23 cellular contexts compared by ENCODE assay signal in the genomic region with DNA sequence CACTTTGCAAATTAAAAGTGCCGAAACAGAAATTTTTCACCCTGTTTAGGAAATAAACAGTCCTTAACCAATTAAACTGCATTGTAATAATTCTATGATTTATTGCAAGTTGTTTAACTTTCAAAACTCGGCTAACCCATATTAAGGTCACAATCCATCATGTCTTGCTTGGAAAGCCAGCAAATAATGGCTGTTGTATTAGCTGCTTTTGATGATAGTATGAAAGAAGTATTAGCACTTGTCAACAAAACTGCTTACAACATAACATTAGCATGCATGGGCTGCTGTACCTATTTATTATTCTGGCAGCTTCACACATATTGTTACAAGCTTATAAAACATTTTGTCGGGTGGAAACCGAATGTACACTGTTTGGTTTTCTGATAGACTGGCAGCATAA.
"Had no signal": no experiment of that assay in that cellular context is flagged by ENCODE, and none has a peak within 500 bp of the region (broad histone marks: within the 10 kb centered on the region; RNA-seq: fewer than 3 reads in every experiment).

No MANE protein-coding gene starts in this region.

- H3K36me3 ChIP-seq: brain microvascular endothelial cell, gastroesophageal sphincter, heart left ventricle, lower lobe of right lung, sigmoid colon, upper lobe of left lung had no signal

- H3K27ac ChIP-seq: brain microvascular endothelial cell, heart left ventricle, lower lobe of right lung, upper lobe of left lung had no signal

- DNase-seq: activated CD4-positive, alpha-beta T cell treated with anti-CD3 and anti-CD28 coated beads, Interleukin-2, amount 10 ng/mL, durations not matched to agents 7 days and 5 days; activated CD4-positive, CD25-positive, alpha-beta regulatory T cell treated with anti-CD3 and anti-CD28 coated beads, Interleukin-2, amount 50 U/mL, for 72 hours; activated CD8-positive, alpha-beta memory T cell treated with anti-CD3 and anti-CD28 coated beads, Interleukin-2, amount 10 ng/mL, durations not matched to agents 7 days and 5 days; activated CD8-positive, alpha-beta T cell treated with anti-CD3 and anti-CD28 coated beads for 36 hours; activated gamma-delta T cell; activated naive CD4-positive, alpha-beta T cell treated with anti-CD3 and anti-CD28 coated beads, Interleukin-2, amount 50 U/mL, for 16 hours; activated naive CD8-positive, alpha-beta T cell treated with anti-CD3 and anti-CD28 coated beads, Interleukin-2, amount 50 U/mL, for 24 hours; activated T-cell treated with anti-CD3 and anti-CD28 coated beads for 4 hours; brain microvascular endothelial cell; caudate nucleus; dermis blood vessel endothelial cell; effector CD8-positive, alpha-beta T cell; heart left ventricle; lower lobe of right lung; naive B cell; sigmoid colon; stimulated activated CD4-positive, alpha-beta T cell treated with anti-CD3 and anti-CD28 coated beads, Interleukin-2, amount 100 ng/mL, for 48 hours; stimulated activated CD8-positive, alpha-beta memory T cell treated with anti-CD3 and anti-CD28 coated beads, Interleukin-4, amount 100 ng/mL, for 48 hours; stimulated activated naive B cell treated with anti-CD40 and anti-IgM and Interleukin-4, amounts not matched to agents 10 μg/mL and 1 μg/mL and 100 μg/mL, for 72 hours; upper lobe of left lung had no signal

- H3K4me3 ChIP-seq: gastroesophageal sphincter, heart left ventricle, lower lobe of right lung, sigmoid colon, upper lobe of left lung had no signal

- H3K27me3 ChIP-seq: brain microvascular endothelial cell, gastroesophageal sphincter, heart left ventricle, sigmoid colon, upper lobe of left lung had no signal

- FAIRE-seq: keratinocyte had no signal

- H3K9me3 ChIP-seq: sigmoid colon had no signal

- ATAC-seq: activated CD8-positive, alpha-beta memory T cell treated with anti-CD3 and anti-CD28 coated beads, Interleukin-2, amount 10 ng/mL, durations not matched to agents 7 days and 5 days; activated CD8-positive, alpha-beta T cell treated with anti-CD3 and anti-CD28 coated beads for 36 hours; activated naive CD8-positive, alpha-beta T cell treated with anti-CD3 and anti-CD28 coated beads, Interleukin-2, amount 50 U/mL, for 24 hours; esophagus mucosa; heart left ventricle; stimulated activated naive B cell treated with anti-CD40 and anti-IgM and Interleukin-4, amounts not matched to agents 10 μg/mL and 1 μg/mL and 100 μg/mL, for 72 hours had no signal
